Comparison of ENCODE assay signal across 18 cellular contexts in genomic region chr9:133970581-133970900, GRCh38.
"Had no signal": no experiment of that assay in that cellular context is flagged by ENCODE, and none has a peak within 500 bp of the region (broad histone marks: within the 10 kb centered on the region; RNA-seq: fewer than 3 reads in every experiment).

No MANE protein-coding gene starts in this region.

- H3K27ac ChIP-seq: ascending aorta, gastrocnemius medialis, prostate gland, thyroid gland, uterus, VCaP had no signal

- H3K36me3 Mint-ChIP-seq: naive B cell had no signal

- H3K27ac Mint-ChIP-seq: activated CD8-positive, alpha-beta T cell treated with anti-CD3 and anti-CD28 coated beads for 36 hours; activated T-helper 1 cell treated with anti-CD3 and anti-CD28 coated beads, Interleukin-12 subunit alpha, Interleukin-12 subunit beta, Interleukin-2, Interleukin-4 antibody, amounts not matched to agents 30 ng/mL and 10 ng/mL and 1 ng/mL, durations not matched to agents 14 hours and 24 hours and 36 hours had no signal

- H3K9me3 Mint-ChIP-seq: activated T-helper 1 cell treated with anti-CD3 and anti-CD28 coated beads, Interleukin-12 subunit alpha, Interleukin-12 subunit beta, Interleukin-2, Interleukin-4 antibody, amounts not matched to agents 30 ng/mL and 10 ng/mL and 1 ng/mL, durations not matched to agents 14 hours and 24 hours and 36 hours; naive B cell had no signal

- H3K4me3 Mint-ChIP-seq: activated CD8-positive, alpha-beta T cell treated with anti-CD3 and anti-CD28 coated beads for 36 hours; activated T-helper 1 cell treated with anti-CD3 and anti-CD28 coated beads, Interleukin-12 subunit alpha, Interleukin-12 subunit beta, Interleukin-2, Interleukin-4 antibody, amounts not matched to agents 30 ng/mL and 10 ng/mL and 1 ng/mL, durations not matched to agents 14 hours and 24 hours and 36 hours had no signal

- H3K9me3 ChIP-seq: ascending aorta, gastrocnemius medialis, prostate gland, thyroid gland, uterus had no signal

- DNase-seq: activated CD4-positive, alpha-beta T cell treated with anti-CD3 and anti-CD28 coated beads for 4 hours; activated CD8-positive, alpha-beta memory T cell treated with anti-CD3 and anti-CD28 coated beads, Interleukin-2, amount 50 U/mL, for 4 hours; activated CD8-positive, alpha-beta T cell treated with anti-CD3 and anti-CD28 coated beads for 36 hours; activated naive CD4-positive, alpha-beta T cell; effector CD4-positive, alpha-beta T cell; gastrocnemius medialis; naive B cell; nucleus accumbens; T1000; thyroid gland; uterus had no signal

- H3K27me3 ChIP-seq: ascending aorta, gastrocnemius medialis, thyroid gland, uterus had no signal

- ATAC-seq: activated CD8-positive, alpha-beta T cell treated with anti-CD3 and anti-CD28 coated beads for 36 hours; gastrocnemius medialis had no signal

- H3K4me1 ChIP-seq: ascending aorta, gastrocnemius medialis, prostate gland had no signal

- FAIRE-seq: colon, endothelial cell of umbilical vein, keratinocyte had no signal

- H3K27me3 Mint-ChIP-seq: activated CD8-positive, alpha-beta T cell treated with anti-CD3 and anti-CD28 coated beads for 36 hours; naive B cell had no signal

- H3K36me3 ChIP-seq: ascending aorta, gastrocnemius medialis, prostate gland, thyroid gland, uterus had no signal

- H3K4me3 ChIP-seq: ascending aorta, gastrocnemius medialis, prostate gland, thyroid gland, uterus had no signal
